7 cellular contexts compared by ENCODE assay signal in genomic region chr14:61661471-61661988, GRCh38.
DNase-seq lines count a peak whose midpoint lies in the region; ATAC-seq and TF ChIP-seq lines count a peak whose summit lies in the region.

No MANE protein-coding gene starts in this region.

- H3K27me3 Mint-ChIP-seq in stimulated activated memory B cell treated with anti-CD40 and anti-IgM and Interleukin-4, amounts not matched to agents 10 μg/mL and 1 μg/mL and 100 μg/mL, for 72 hours, result no peaks in the 10 kb centered on the region

- H3K27ac Mint-ChIP-seq in stimulated activated memory B cell treated with anti-CD40 and anti-IgM and Interleukin-4, amounts not matched to agents 10 μg/mL and 1 μg/mL and 100 μg/mL, for 72 hours, result peak overlapping the region; percentile 88

- DNase-seq in astrocyte of the hippocampus (ENCODE audit: low read depth, low spot score), result peak; percentile 34
- DNase-seq in GM19238 (ENCODE audit: insufficient read length, low spot score), result no peak
- no peak for DNase-seq in GM13976 (ENCODE audit: low spot score)
- no peak for DNase-seq in NCI-H2171 treated with DMSO at 0.1 percent for 48 hours (lab: John Stamatoyannopoulos, UW)

- peak overlapping the region; percentile 64 for H3K4me3 Mint-ChIP-seq in stimulated activated memory B cell treated with anti-CD40 and anti-IgM and Interleukin-4, amounts not matched to agents 10 μg/mL and 1 μg/mL and 100 μg/mL, for 72 hours

- H3K36me3 Mint-ChIP-seq in stimulated activated memory B cell treated with anti-CD40 and anti-IgM and Interleukin-4, amounts not matched to agents 10 μg/mL and 1 μg/mL and 100 μg/mL, for 72 hours, result peaks cover 6% of the 10 kb centered on the region

- peaks cover 52% of the 10 kb centered on the region for H3K4me1 Mint-ChIP-seq in stimulated activated memory B cell treated with anti-CD40 and anti-IgM and Interleukin-4, amounts not matched to agents 10 μg/mL and 1 μg/mL and 100 μg/mL, for 72 hours

- H3K9me3 Mint-ChIP-seq in stimulated activated memory B cell treated with anti-CD40 and anti-IgM and Interleukin-4, amounts not matched to agents 10 μg/mL and 1 μg/mL and 100 μg/mL, for 72 hours, result peaks cover 5% of the 10 kb centered on the region

- in situ Hi-C loops in GM13976 (cut with MboI; ENCODE audit: low sequenced_read_pairs, unreplicated experiment), result no loop called here

- ATAC-seq in GM19328 (IDR thresholded peaks at IDR 0.05; ENCODE audit: unreplicated experiment), result peak; percentile 38
- ATAC-seq in HG03342 (IDR thresholded peaks at IDR 0.05; ENCODE audit: unreplicated experiment), result peak; percentile 29
- ATAC-seq in stimulated activated memory B cell treated with anti-CD40 and anti-IgM and Interleukin-4, amounts not matched to agents 10 μg/mL and 1 μg/mL and 100 μg/mL, for 72 hours, result peak; percentile 49

- TF ChIP-seq CTCF in GM13976 (IDR thresholded peaks at IDR 0.05; ENCODE audit: borderline replicate concordance, control extremely low read depth, extremely low read depth, insufficient read depth, missing control alignments), result no peak
